In the genomic region with DNA sequence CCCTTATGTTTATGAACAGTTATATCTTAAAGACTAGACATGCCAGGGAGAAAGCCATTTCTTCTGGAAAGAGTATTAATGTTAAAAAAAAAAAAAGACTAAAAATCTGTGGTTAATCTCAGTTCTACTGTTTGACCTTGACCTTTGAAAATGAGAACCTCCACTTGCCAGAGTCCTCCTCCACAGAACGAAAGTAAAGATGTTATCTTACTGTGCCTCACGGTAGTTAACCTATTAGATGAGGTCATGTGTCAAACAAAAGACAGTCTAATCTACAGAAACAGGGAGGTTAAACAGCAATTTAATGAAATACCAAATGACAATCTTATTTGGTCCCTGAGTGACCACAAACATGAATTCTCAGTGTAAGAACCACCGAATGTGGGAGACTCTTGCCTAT, we compare ENCODE assay signal across 10 cellular contexts. TPM values are rescaled to one million over a fixed set of nuclear protein-coding genes. Genes with fewer than 3 reads are reported as not detected.
DNase-seq lines count a peak whose midpoint lies in the region; ATAC-seq, FAIRE-seq and TF ChIP-seq lines count a peak whose summit lies in the region.
"Had no signal": no experiment of that assay in that cellular context is flagged by ENCODE, and none has a peak within 500 bp of the region (broad histone marks: within the 10 kb centered on the region; RNA-seq: fewer than 3 reads in every experiment).

No MANE protein-coding gene starts in this region.

- no peak overlapping the region for H2AFZ ChIP-seq in astrocyte (ENCODE audit: low read depth, low read length)

- H3K4me3 ChIP-seq in GM12864 (ENCODE audit: low read depth, low read length) = peak overlapping the region; percentile 6; the same call in 1 of the 2 replicates
- no peak overlapping the region for H3K4me3 ChIP-seq in astrocyte (ENCODE audit: insufficient read depth, low read depth, low read length)

- no peak for TF ChIP-seq CTCF in GM12864 (IDR thresholded peaks at IDR 0.05; ENCODE audit: low read depth, low read length, missing control alignments)
- TF ChIP-seq CTCF in astrocyte (IDR thresholded peaks at IDR 0.05; ENCODE audit: insufficient read depth, low read depth, low read length) = no peak
- TF ChIP-seq CTCF in type B pancreatic cell (conservative IDR thresholded peaks at IDR 0.05) = no peak

- H3K4me1 ChIP-seq in astrocyte (ENCODE audit: insufficient read depth, low read length) = peaks cover 21% of the 10 kb centered on the region

- FAIRE-seq in astrocyte (lab: Jason Lieb, UNC) = no peak

- H3K27ac Mint-ChIP-seq in astrocyte (ENCODE audit: unreplicated experiment) (peak overlapping the region; percentile 13), type B pancreatic cell (no peak overlapping the region)

- no peaks in the 10 kb centered on the region for H3K79me2 ChIP-seq in astrocyte (ENCODE audit: insufficient read depth, low read length)

- no peaks in the 10 kb centered on the region for H3K9me3 ChIP-seq in astrocyte (ENCODE audit: insufficient read depth, low read depth, low read length)

- H3K4me2 ChIP-seq in astrocyte (ENCODE audit: low read length) = no peak overlapping the region

- no peaks in the 10 kb centered on the region for H3K27me3 ChIP-seq in astrocyte (ENCODE audit: insufficient read depth, low read length)

- H3K36me3 Mint-ChIP-seq in astrocyte (ENCODE audit: low read depth, unreplicated experiment) (no peaks in the 10 kb centered on the region), type B pancreatic cell (no peaks in the 10 kb centered on the region)

- no peak for DNase-seq in GM12864 (ENCODE audit: low read depth)
- DNase-seq in astrocyte (ENCODE audit: low read depth) = no peak
- no peak for DNase-seq in D341Med (ENCODE audit: low spot score)
- DNase-seq in T1000 (lab: John Stamatoyannopoulos, UW) = no peak
- no peak for DNase-seq in type B pancreatic cell (ENCODE audit: extremely low spot score, unreplicated experiment)
- DNase-seq in AG08395 (ENCODE audit: low spot score) = no peak
- DNase-seq: SIG-M5 had no signal

- H3K4me3 Mint-ChIP-seq in astrocyte (ENCODE audit: unreplicated experiment) = no peak overlapping the region
- H3K4me3 Mint-ChIP-seq in type B pancreatic cell = no peak overlapping the region

- H3K27me3 Mint-ChIP-seq in astrocyte (ENCODE audit: low read depth, unreplicated experiment) = peaks cover 13% of the 10 kb centered on the region
- H3K27me3 Mint-ChIP-seq in type B pancreatic cell = peaks cover 8% of the 10 kb centered on the region

- peak; percentile 66 for ATAC-seq in GM19463 (IDR thresholded peaks at IDR 0.05; ENCODE audit: unreplicated experiment)
- peak; percentile 84 for ATAC-seq in HG03378 (IDR thresholded peaks at IDR 0.05; ENCODE audit: unreplicated experiment)

- H3K36me3 ChIP-seq in astrocyte (ENCODE audit: insufficient read depth, low read length) = no peaks in the 10 kb centered on the region

- H3K4me1 Mint-ChIP-seq in astrocyte (ENCODE audit: low read depth, unreplicated experiment) (peaks cover 15% of the 10 kb centered on the region), type B pancreatic cell (ENCODE audit: unreplicated experiment) (peaks cover 22% of the 10 kb centered on the region)

- H3K9ac ChIP-seq in astrocyte (ENCODE audit: low read length) = no peak overlapping the region

- H3K27ac ChIP-seq in astrocyte (ENCODE audit: low read depth, low read length) = no peak overlapping the region

- H4K20me1 ChIP-seq in astrocyte (ENCODE audit: insufficient read depth, low read length) = no peaks in the 10 kb centered on the region

- H3K9me3 Mint-ChIP-seq in astrocyte (ENCODE audit: unreplicated experiment) (no peaks in the 10 kb centered on the region), type B pancreatic cell (no peaks in the 10 kb centered on the region)

RNA-seq across cellular contexts. Expression of a gene that starts 51.2 kb away (rescaled TPM):
- not detected in 2 replicates for total RNA-seq in astrocyte
- 1.5 and 5.7 TPM in 2 replicates for total RNA-seq in type B pancreatic cell (ENCODE audit: low replicate concordance)
- total RNA-seq: bronchial epithelial cell had no signal

RNA-seq across cellular contexts. Expression of a gene that starts 57.5 kb away (rescaled TPM):
- total RNA-seq in astrocyte (not detected in 2 replicates), type B pancreatic cell (ENCODE audit: low replicate concordance) (0.76 and 2.4 TPM in 2 replicates)
- total RNA-seq: bronchial epithelial cell had no signal
